Comparison of ENCODE assay signal across 10 cellular contexts in the genomic region with DNA sequence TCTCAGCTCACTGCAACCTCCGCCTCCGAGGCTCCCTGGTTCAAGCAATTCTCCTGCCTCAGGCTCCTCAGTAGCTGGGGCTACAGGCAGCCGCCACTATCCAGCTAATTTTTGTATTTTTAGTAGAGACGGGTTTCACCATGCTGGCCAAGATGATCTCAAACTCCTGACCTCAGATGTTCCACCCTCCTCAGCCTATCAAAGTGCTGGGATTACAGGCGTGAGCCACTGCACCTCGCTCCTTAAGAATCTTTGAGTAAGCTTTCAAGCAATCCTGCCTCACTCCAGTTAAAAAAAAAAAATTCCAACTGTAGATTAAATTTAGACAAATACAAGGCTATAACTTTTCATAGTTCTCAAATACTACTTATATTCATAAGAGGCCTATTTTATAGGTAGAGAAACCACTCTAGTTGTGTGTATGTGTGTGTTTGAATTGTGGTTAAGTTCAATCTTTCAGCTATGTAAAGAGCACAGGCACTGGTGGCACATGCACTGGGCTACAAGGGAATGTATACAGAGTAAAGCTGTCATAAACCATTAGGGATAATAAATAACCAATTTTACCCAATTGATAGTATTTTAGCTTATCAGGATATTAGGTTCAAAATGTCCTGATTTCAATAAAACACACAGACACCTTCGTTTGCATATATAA.
"Had no signal": no experiment of that assay in that cellular context is flagged by ENCODE, and none has a peak within 500 bp of the region (broad histone marks: within the 10 kb centered on the region; RNA-seq: fewer than 3 reads in every experiment).

No MANE protein-coding gene starts in this region.

- H3K27me3 ChIP-seq: pancreas had no signal

- FAIRE-seq: astrocyte, pancreas had no signal

- ATAC-seq: naive thymus-derived CD4-positive, alpha-beta T cell; pancreas had no signal

- DNase-seq: activated naive CD4-positive, alpha-beta T cell; activated T-cell treated with anti-CD3 and anti-CD28 coated beads for 4 hours; immature natural killer cell; naive thymus-derived CD4-positive, alpha-beta T cell; pancreas; stimulated activated CD4-positive, alpha-beta T cell treated with anti-CD3 and anti-CD28 coated beads, Interleukin-12 subunit alpha, Interleukin-12 subunit beta, amount 100 ng/mL, for 4 hours; stimulated activated CD4-positive, alpha-beta T cell treated with anti-CD3 and anti-CD28 coated beads, Interleukin-2, amount 100 ng/mL, for 24 hours had no signal

- H3K27ac ChIP-seq: epithelial cell of prostate, pancreas had no signal

- H3K4me3 ChIP-seq: lung, pancreas had no signal

- H3K9me3 ChIP-seq: pancreas had no signal
